Comparison of ENCODE assay signal across 8 cellular contexts in genomic region chr7:148963583-148964509, GRCh38.
DNase-seq lines count a peak whose midpoint lies in the region; TF ChIP-seq lines count a peak whose summit lies in the region.

No MANE protein-coding gene starts in this region.

- H3K27ac ChIP-seq in HL-60 (replicated peaks) (peak overlapping the region; percentile 89), ascending aorta (peak overlapping the region; percentile 68 to 79), subcutaneous abdominal adipose tissue (ENCODE audit: low read depth, low read length) (peak overlapping the region; percentile 51)

- peak overlapping the region in 4 of 5 donors; percentile 66 to 89 (median 83) for H3K9ac ChIP-seq in subcutaneous abdominal adipose tissue (ENCODE audit: low read length in 5 of 5)

- DNase-seq in AG09309 (ENCODE audit: low read depth) (no peak), HL-60 (ENCODE audit: low read depth in 1 of 2, low spot score in 1 of 2) (no peak), ascending aorta (ENCODE audit: low spot score in 2 of 2) (no peak), kidney tubule cell (ENCODE audit: low spot score) (peak; percentile 40), AG08396 (ENCODE audit: low spot score) (no peak), GM19238 (ENCODE audit: insufficient read length, low spot score) (no peak), NCI-H1092 (lab: John Stamatoyannopoulos, UW) (no peak)

- H3K27me3 ChIP-seq in HL-60 (ENCODE audit: insufficient read depth, poor library complexity, severe bottlenecking): no peaks in the 10 kb centered on the region
- no peaks in the 10 kb centered on the region for H3K27me3 ChIP-seq in ascending aorta
- H3K27me3 ChIP-seq in subcutaneous abdominal adipose tissue (ENCODE audit: control insufficient read depth in 5 of 5, insufficient read depth in 4 of 5, low read length in 5 of 5): no peaks in the 10 kb centered on the region

- H3K4me3 ChIP-seq in AG09309 (ENCODE audit: control insufficient read depth, low read depth, low read length) (peak overlapping the region; percentile 52), HL-60 (replicated peaks; ENCODE audit: insufficient read depth, low read length) (peak overlapping the region; percentile 49; the same call in 1 of the 2 replicates), ascending aorta (peak overlapping the region; percentile 65 to 71), subcutaneous abdominal adipose tissue (ENCODE audit: low read depth in 1 of 5, low read length in 5 of 5) (peak overlapping the region; percentile 62 to 94 (median 89))

- peaks cover 0 to 2% of the 10 kb centered on the region in 2 donors for H3K4me1 ChIP-seq in ascending aorta
- H3K4me1 ChIP-seq in subcutaneous abdominal adipose tissue (ENCODE audit: control insufficient read depth in 5 of 5, insufficient read depth in 5 of 5, low read length in 5 of 5): peaks cover 4 to 30% (median 21%) of the 10 kb centered on the region in 5 donors

- TF ChIP-seq CTCF in AG09309 (IDR thresholded peaks at IDR 0.05; ENCODE audit: control insufficient read depth, insufficient read depth, low read depth, low read length, missing control alignments): no peak
- TF ChIP-seq CTCF in HL-60 (IDR thresholded peaks at IDR 0.05; ENCODE audit: insufficient read depth, low read length): no peak
- TF ChIP-seq CTCF in ascending aorta (IDR thresholded peaks at IDR 0.05): no peak

- intact Hi-C loops in ascending aorta (cut with DNase I): loop anchor here (1.0 to 2.0 kb wide), 6 partner anchors 65 to 461 kb away; partner anchors contain the start of genes EZH2 and PDIA4

- H3K36me3 ChIP-seq in ascending aorta: no peaks in the 10 kb centered on the region
- no peaks in the 10 kb centered on the region for H3K36me3 ChIP-seq in subcutaneous abdominal adipose tissue (ENCODE audit: control insufficient read depth in 5 of 5, insufficient read depth in 5 of 5, low read length in 5 of 5)

- H3K9me3 ChIP-seq in ascending aorta: no peaks in the 10 kb centered on the region
- H3K9me3 ChIP-seq in subcutaneous abdominal adipose tissue (ENCODE audit: control insufficient read depth in 5 of 5, low read length in 5 of 5): no peaks in the 10 kb centered on the region
